ENCODE assay signal across 11 cellular contexts in the genomic region with DNA sequence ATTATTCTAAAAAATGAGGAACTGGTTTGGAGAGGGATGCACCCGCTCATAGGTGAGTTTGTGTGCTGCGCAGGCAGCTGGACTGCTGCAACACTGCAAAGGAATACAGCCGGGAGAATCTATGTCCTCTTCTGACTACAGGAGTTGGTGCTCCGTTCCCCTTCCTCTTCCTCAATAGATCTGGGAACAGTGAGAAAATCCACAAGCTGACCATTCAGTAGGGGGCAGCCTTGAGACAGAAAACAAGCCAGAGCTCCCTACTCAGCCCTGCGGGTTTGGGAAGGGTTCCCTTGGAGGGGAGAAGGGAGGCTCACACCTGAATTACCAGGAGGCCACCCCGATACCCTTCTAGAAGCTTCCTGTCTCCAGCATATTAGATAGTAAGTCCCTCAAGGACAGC.
A peak's percentile ranks its signal among the peaks of the same experiment; 100 is the strongest.
DNase-seq lines count a peak whose midpoint lies in the region; ATAC-seq and TF ChIP-seq lines count a peak whose summit lies in the region.
"Had no signal": no experiment of that assay in that cellular context is flagged by ENCODE, and none has a peak within 500 bp of the region (broad histone marks: within the 10 kb centered on the region; RNA-seq: fewer than 3 reads in every experiment).

No MANE protein-coding gene starts in this region.

- ATAC-seq in HG03378 (IDR thresholded peaks at IDR 0.05; ENCODE audit: unreplicated experiment), result no peak
- ATAC-seq: CD8-positive, alpha-beta T cell had no signal

- H3K9me3 ChIP-seq in OCI-LY1 (ENCODE audit: low read length) (no peaks in the 10 kb centered on the region), hepatocyte (ENCODE audit: low read depth) (no peaks in the 10 kb centered on the region)
- H3K9me3 ChIP-seq: sigmoid colon had no signal

- H3F3A ChIP-seq in OCI-LY1 (ENCODE audit: insufficient read depth, low read length), result no peaks in the 10 kb centered on the region

- H2AFZ ChIP-seq in OCI-LY1 (ENCODE audit: low read length) (no peak overlapping the region), hepatocyte (no peak overlapping the region)

- H3K9me2 ChIP-seq in OCI-LY1 (ENCODE audit: low read depth, low read length) (no peaks in the 10 kb centered on the region), hepatocyte (replicated peaks; ENCODE audit: insufficient read depth) (no peaks in the 10 kb centered on the region)

- DNase-seq in GM12864 (ENCODE audit: low read depth), result no peak
- no peak for DNase-seq in hepatocyte (ENCODE audit: low spot score)
- DNase-seq in anterior cingulate cortex (lab: John Stamatoyannopoulos, UW), result no peak
- no peak for DNase-seq in SIG-M5 (lab: John Stamatoyannopoulos, UW)
- no peak for DNase-seq in activated T-helper 1 cell treated with anti-CD3 and anti-CD28 coated beads, Interleukin-12 subunit alpha, Interleukin-12 subunit beta, Interleukin-2, Interleukin-4 antibody, amounts not matched to agents 30 ng/mL and 10 ng/mL and 1 ng/mL, durations not matched to agents 14 hours and 24 hours and 36 hours (ENCODE audit: low spot score)
- DNase-seq: activated CD4-positive, alpha-beta T cell treated with anti-CD3 and anti-CD28 coated beads for 1 hour; CD8-positive, alpha-beta T cell; sigmoid colon had no signal

- 49% methylated on average over 6 of the region's 6 CpGs for WGBS in hepatocyte (ENCODE audit: low lambda C conversion rate, missing lambda C conversion rate)

- H3K36me3 ChIP-seq in OCI-LY1 (ENCODE audit: insufficient read depth, low read length) (no peaks in the 10 kb centered on the region), hepatocyte (replicated peaks; ENCODE audit: insufficient read depth, low read depth) (no peaks in the 10 kb centered on the region)
- H3K36me3 ChIP-seq: sigmoid colon had no signal

- no peaks in the 10 kb centered on the region for H3K27me3 Mint-ChIP-seq in activated T-helper 1 cell treated with anti-CD3 and anti-CD28 coated beads, Interleukin-12 subunit alpha, Interleukin-12 subunit beta, Interleukin-2, Interleukin-4 antibody, amounts not matched to agents 30 ng/mL and 10 ng/mL and 1 ng/mL, durations not matched to agents 14 hours and 24 hours and 36 hours (ENCODE audit: insufficient read depth)

- no peaks in the 10 kb centered on the region for H3K36me3 Mint-ChIP-seq in activated T-helper 1 cell treated with anti-CD3 and anti-CD28 coated beads, Interleukin-12 subunit alpha, Interleukin-12 subunit beta, Interleukin-2, Interleukin-4 antibody, amounts not matched to agents 30 ng/mL and 10 ng/mL and 1 ng/mL, durations not matched to agents 14 hours and 24 hours and 36 hours (ENCODE audit: low read depth)
- H3K36me3 Mint-ChIP-seq: CD8-positive, alpha-beta T cell had no signal

- intact Hi-C loops in activated T-helper 1 cell treated with anti-CD3 and anti-CD28 coated beads, Interleukin-12 subunit alpha, Interleukin-12 subunit beta, Interleukin-2, Interleukin-4 antibody, amounts not matched to agents 30 ng/mL and 10 ng/mL and 1 ng/mL, durations not matched to agents 14 hours and 24 hours and 36 hours (cut with micrococcal nuclease), result no loop called here

- H3K27ac Mint-ChIP-seq in activated T-helper 1 cell treated with anti-CD3 and anti-CD28 coated beads, Interleukin-12 subunit alpha, Interleukin-12 subunit beta, Interleukin-2, Interleukin-4 antibody, amounts not matched to agents 30 ng/mL and 10 ng/mL and 1 ng/mL, durations not matched to agents 14 hours and 24 hours and 36 hours, result no peak overlapping the region
- H3K27ac Mint-ChIP-seq: CD8-positive, alpha-beta T cell had no signal

- no peak overlapping the region for H3K9ac ChIP-seq in OCI-LY1 (ENCODE audit: low read length)

- H3K4me3 ChIP-seq in GM12864 (ENCODE audit: low read depth, low read length), result no peak overlapping the region
- no peak overlapping the region for H3K4me3 ChIP-seq in OCI-LY1 (ENCODE audit: low read depth, low read length, poor library complexity, severe bottlenecking)
- H3K4me3 ChIP-seq in hepatocyte, result no peak overlapping the region
- H3K4me3 ChIP-seq: sigmoid colon had no signal

- H3K79me2 ChIP-seq in OCI-LY1 (ENCODE audit: insufficient read depth, low read length) (no peaks in the 10 kb centered on the region), hepatocyte (no peaks in the 10 kb centered on the region)

- H4K20me1 ChIP-seq in OCI-LY1 (ENCODE audit: insufficient read depth, low read length) (no peaks in the 10 kb centered on the region), hepatocyte (ENCODE audit: insufficient read depth, poor library complexity, severe bottlenecking) (no peaks in the 10 kb centered on the region)

- H3K27me3 ChIP-seq in OCI-LY1 (ENCODE audit: insufficient read depth, low read length) (no peaks in the 10 kb centered on the region), hepatocyte (no peaks in the 10 kb centered on the region)
- H3K27me3 ChIP-seq: sigmoid colon had no signal

- TF ChIP-seq CTCF in 22Rv1 (IDR thresholded peaks at IDR 0.05) (peak; percentile 62), GM12864 (IDR thresholded peaks at IDR 0.05; ENCODE audit: low read depth, low read length, missing control alignments) (peak; percentile 14), OCI-LY1 (IDR thresholded peaks at IDR 0.05; ENCODE audit: low read length) (peak; percentile 61), hepatocyte (IDR thresholded peaks at IDR 0.05; ENCODE audit: poor library complexity) (peak; percentile 14)

- H3K4me1 ChIP-seq in OCI-LY1 (ENCODE audit: insufficient read depth, low read length, severe bottlenecking) (no peaks in the 10 kb centered on the region), hepatocyte (ENCODE audit: insufficient read depth) (no peaks in the 10 kb centered on the region)
- H3K4me1 ChIP-seq: sigmoid colon had no signal

- H3K27ac ChIP-seq in 22Rv1 (no peak overlapping the region), OCI-LY1 (ENCODE audit: low read depth, low read length, poor library complexity, severe bottlenecking) (no peak overlapping the region), hepatocyte (no peak overlapping the region)
- H3K27ac ChIP-seq: sigmoid colon had no signal

- H3K4me2 ChIP-seq in OCI-LY1 (ENCODE audit: low read length), result no peak overlapping the region
- H3K4me2 ChIP-seq in hepatocyte, result no peak overlapping the region

- H3K9me3 Mint-ChIP-seq in activated T-helper 1 cell treated with anti-CD3 and anti-CD28 coated beads, Interleukin-12 subunit alpha, Interleukin-12 subunit beta, Interleukin-2, Interleukin-4 antibody, amounts not matched to agents 30 ng/mL and 10 ng/mL and 1 ng/mL, durations not matched to agents 14 hours and 24 hours and 36 hours, result no peaks in the 10 kb centered on the region
- H3K9me3 Mint-ChIP-seq: CD8-positive, alpha-beta T cell had no signal

- H3K4me1 Mint-ChIP-seq in activated T-helper 1 cell treated with anti-CD3 and anti-CD28 coated beads, Interleukin-12 subunit alpha, Interleukin-12 subunit beta, Interleukin-2, Interleukin-4 antibody, amounts not matched to agents 30 ng/mL and 10 ng/mL and 1 ng/mL, durations not matched to agents 14 hours and 24 hours and 36 hours (ENCODE audit: low read depth), result no peaks in the 10 kb centered on the region

- H3K4me3 Mint-ChIP-seq in activated T-helper 1 cell treated with anti-CD3 and anti-CD28 coated beads, Interleukin-12 subunit alpha, Interleukin-12 subunit beta, Interleukin-2, Interleukin-4 antibody, amounts not matched to agents 30 ng/mL and 10 ng/mL and 1 ng/mL, durations not matched to agents 14 hours and 24 hours and 36 hours, result no peak overlapping the region
- H3K4me3 Mint-ChIP-seq: CD8-positive, alpha-beta T cell had no signal
